ENCODE assay signal across 14 cellular contexts in genomic region chr1:168428063-168428731, GRCh38.
DNase-seq lines count a peak whose midpoint lies in the region; ATAC-seq, FAIRE-seq and TF ChIP-seq lines count a peak whose summit lies in the region.
"Had no signal": no experiment of that assay in that cellular context is flagged by ENCODE, and none has a peak within 500 bp of the region (broad histone marks: within the 10 kb centered on the region; RNA-seq: fewer than 3 reads in every experiment).

No MANE protein-coding gene starts in this region.

- BruUV-seq in GM12878 (replicated peaks; lab: Mats Ljungman, UMichigan), result no TSS peak

- RAD21 ChIA-PET in GM12878 (lab: Charles Lee; ENCODE audit: unreplicated experiment), result interaction anchor here (1.3 to 3.1 kb wide), 4 partner anchors 9 to 86 kb away, joined by 4 to 12 read pairs (median 7); no protein-coding TSS in a partner anchor

- no peaks in the 10 kb centered on the region for H3K36me3 ChIP-seq in GM12878 (ENCODE audit: control insufficient read depth in 2 of 2, insufficient read depth in 2 of 2, low read length in 1 of 2)
- H3K36me3 ChIP-seq: upper lobe of left lung had no signal

- no peak overlapping the region for H3K4me3 Mint-ChIP-seq in natural killer cell
- H3K4me3 Mint-ChIP-seq: CD14-positive monocyte, naive B cell had no signal

- ATAC-seq in GM12878 (no peak), sciatic nerve (peak; percentile 56), natural killer cell (no peak)

- in situ Hi-C loops in GM12878 (cut with MboI), result no loop called here

- SMC1A ChIA-PET in GM12878 (lab: Charles Lee; ENCODE audit: uncharacterized antibody, unreplicated experiment), result interaction anchor here (1.3 to 5.8 kb wide), 3 partner anchors 10 to 93 kb away, joined by 3 to 51 read pairs (median 27); no protein-coding TSS in a partner anchor

- intact Hi-C loops in GM12878 (cut with micrococcal nuclease; ENCODE audit: unreplicated experiment) (no loop called here), sciatic nerve (cut with DNase I) (no loop called here), natural killer cell (cut with micrococcal nuclease) (no loop called here)

- POLR2A ChIA-PET in GM12878 (lab: Charles Lee), result no interaction called here

- no peak for TF ChIP-seq POLR2A in GM12878 (IDR thresholded peaks at IDR 0.05; ENCODE audit: low read depth, low read length)

- CTCF ChIA-PET in GM12878 (lab: Yijun Ruan, JAX), result interaction anchor here (1.0 to 2.6 kb wide), 4 partner anchors 83 to 175 kb away, joined by 3 to 13 read pairs (median 4); no protein-coding TSS in a partner anchor

- TF ChIP-seq EP300 in GM12878 (IDR thresholded peaks at IDR 0.05; ENCODE audit: borderline replicate concordance in 1 of 2, control insufficient read depth in 1 of 2, low read depth in 2 of 2, low read length in 2 of 2), result no peak

- no peak overlapping the region for H3K27ac Mint-ChIP-seq in natural killer cell
- H3K27ac Mint-ChIP-seq: CD14-positive monocyte had no signal

- H2AFZ ChIP-seq in GM12878 (ENCODE audit: control insufficient read depth, low read depth, low read length), result no peak overlapping the region

- H3K27me3 Mint-ChIP-seq in natural killer cell (ENCODE audit: low read depth in 2 of 2), result peaks cover 3 to 5% of the 10 kb centered on the region in 2 donors

- WGBS in GM12878 (ENCODE audit: insufficient coverage, insufficient replicate concordance, low lambda C conversion rate, missing lambda C conversion rate), result 23% methylated on average over 4 of the region's 4 CpGs

- no peak for TF ChIP-seq CTCF in GM12878 (IDR thresholded peaks at IDR 0.05 in 2 of 3, conservative IDR thresholded peaks at IDR 0.05 in 1 of 3; ENCODE audit: control insufficient read depth in 2 of 3, extremely low read depth in 1 of 3, insufficient read depth in 1 of 3, low read depth in 3 of 3, low read length in 3 of 3)
- TF ChIP-seq CTCF in natural killer cell (IDR thresholded peaks at IDR 0.05), result no peak

- H3K4me2 ChIP-seq in GM12878 (ENCODE audit: control insufficient read depth, insufficient read depth), result no peak overlapping the region

- no peak overlapping the region for H3K4me3 ChIP-seq in GM12878
- H3K4me3 ChIP-seq: upper lobe of left lung had no signal

- no peak overlapping the region for H3K9ac ChIP-seq in GM12878 (ENCODE audit: control insufficient read depth, insufficient read depth, low read length)

- H3K27ac ChIP-seq in GM12878 (ENCODE audit: control insufficient read depth, insufficient read depth), result no peak overlapping the region
- H3K27ac ChIP-seq: upper lobe of left lung had no signal

- FAIRE-seq in GM12878 (lab: Jason Lieb, UNC), result no peak
- FAIRE-seq: frontal cortex had no signal

- H3K79me2 ChIP-seq in GM12878 (ENCODE audit: control insufficient read depth, insufficient read depth, low read length), result no peaks in the 10 kb centered on the region

- no peaks in the 10 kb centered on the region for H3K9me3 Mint-ChIP-seq in natural killer cell
- H3K9me3 Mint-ChIP-seq: CD14-positive monocyte, naive B cell had no signal

- H4K20me1 ChIP-seq in GM12878 (ENCODE audit: control insufficient read depth, insufficient read depth), result no peaks in the 10 kb centered on the region

- no peaks in the 10 kb centered on the region for H3K9me3 ChIP-seq in GM12878 (replicated peaks; ENCODE audit: control insufficient read depth, insufficient read depth, low read length)
- H3K9me3 ChIP-seq: upper lobe of left lung had no signal

- TF ChIP-seq RAD21 in GM12878 (IDR thresholded peaks at IDR 0.05; ENCODE audit: insufficient read depth, low read depth, low read length), result no peak

- no peaks in the 10 kb centered on the region for H3K36me3 Mint-ChIP-seq in natural killer cell
- H3K36me3 Mint-ChIP-seq: CD14-positive monocyte, naive B cell had no signal

- peaks cover 8 to 11% of the 10 kb centered on the region in 2 donors for H3K4me1 Mint-ChIP-seq in natural killer cell
- H3K4me1 Mint-ChIP-seq: naive B cell had no signal

- H3K27me3 ChIP-seq in GM12878 (replicated peaks in 1 of 2; ENCODE audit: control insufficient read depth in 2 of 2, insufficient read depth in 2 of 2, low read length in 1 of 2), result no peaks in the 10 kb centered on the region; a peak in 1 of 4 replicates
- H3K27me3 ChIP-seq: upper lobe of left lung had no signal

- peak; percentile 16 for DNase-seq in ELR (ENCODE audit: low read depth)
- DNase-seq in GM12878 (ENCODE audit: low read depth, low spot score), result no peak
- peak; percentile 17 for DNase-seq in iPS DF 19.7 (ENCODE audit: low read depth, low spot score)
- DNase-seq in sciatic nerve (ENCODE audit: low spot score), result no peak
- DNase-seq in DMS 273 (lab: John Stamatoyannopoulos, UW; ENCODE audit: unreplicated experiment), result no peak
- DNase-seq in stimulated activated CD4-positive, alpha-beta T cell treated with anti-CD3 and anti-CD28 coated beads, Interleukin-4, amount 100 ng/mL, for 1 hour, result no peak
- no peak for DNase-seq in NCI-H510A (lab: John Stamatoyannopoulos, UW)
- DNase-seq in natural killer cell, result no peak
- DNase-seq: naive B cell, NCI-H1930, T1000, upper lobe of left lung had no signal

- no peaks in the 10 kb centered on the region for H3K4me1 ChIP-seq in GM12878 (ENCODE audit: control insufficient read depth, insufficient read depth, low read length)
- H3K4me1 ChIP-seq: upper lobe of left lung had no signal

TF ChIP-seq in GM12878, 131 proteins besides CTCF, POLR2A, EP300 and RAD21:
- TF ChIP-seq ZBTB33 (IDR thresholded peaks at IDR 0.05) (no peak), MEF2B (IDR thresholded peaks at IDR 0.05; ENCODE audit: partially characterized antibody, poor library complexity, severe bottlenecking) (peak; percentile 12)

Comparison
In these comparisons a context has a peak if more than half of its experiments do, and no peak if none do; other contexts are left out.
1. DNase-seq: peak in ELR (single experiment) and iPS DF 19.7 (single experiment); none in GM12878 (single experiment), sciatic nerve (single experiment), DMS 273 (single experiment), stimulated activated CD4-positive, alpha-beta T cell treated with anti-CD3 and anti-CD28 coated beads, Interleukin-4, amount 100 ng/mL, for 1 hour (single experiment), NCI-H510A (single experiment) and natural killer cell (single experiment).